24 cellular contexts compared by ENCODE assay signal in genomic region chr14:25396128-25396527, GRCh38.
DNase-seq lines count a peak whose midpoint lies in the region; ATAC-seq lines count a peak whose summit lies in the region.
"Had no signal": no experiment of that assay in that cellular context is flagged by ENCODE, and none has a peak within 500 bp of the region (broad histone marks: within the 10 kb centered on the region; RNA-seq: fewer than 3 reads in every experiment).

No MANE protein-coding gene starts in this region.

- intact Hi-C loops in activated T-helper 2 cell treated with anti-CD3 and anti-CD28 coated beads, Interferon-gamma antibody, Interleukin-2, Interleukin-4, amounts not matched to agents 10 μg/mL and 5 μg/mL and 100 μg/mL, durations not matched to agents 14 hours and 24 hours and 36 hours (cut with micrococcal nuclease), result loop anchor here (2.0 kb wide), 1 partner anchor 47 kb away; no protein-coding TSS in a partner anchor

- H3K36me3 Mint-ChIP-seq in activated T-helper 2 cell treated with anti-CD3 and anti-CD28 coated beads, Interferon-gamma antibody, Interleukin-2, Interleukin-4, amounts not matched to agents 10 μg/mL and 5 μg/mL and 100 μg/mL, durations not matched to agents 14 hours and 24 hours and 36 hours (ENCODE audit: low read depth), result no peaks in the 10 kb centered on the region
- H3K36me3 Mint-ChIP-seq: activated naive CD4-positive, alpha-beta T cell treated with anti-CD3 and anti-CD28 coated beads, Interleukin-2, amount 50 U/mL, for 24 hours; natural killer cell had no signal

- H3K9me3 ChIP-seq in mesodermal cell (ENCODE audit: control insufficient read depth, low read length), result no peaks in the 10 kb centered on the region
- H3K9me3 ChIP-seq: body of pancreas, ovary, SJCRH30 had no signal

- DNase-seq in activated T-helper 2 cell treated with anti-CD3 and anti-CD28 coated beads, Interferon-gamma antibody, Interleukin-2, Interleukin-4, amounts not matched to agents 10 μg/mL and 5 μg/mL and 100 μg/mL, durations not matched to agents 14 hours and 24 hours and 36 hours (ENCODE audit: low spot score), result no peak
- DNase-seq in NCI-H69 (lab: John Stamatoyannopoulos, UW) (no peak), SK-N-DZ (ENCODE audit: low spot score) (no peak), LoVo (ENCODE audit: low spot score) (no peak), inferior parietal cortex (ENCODE audit: extremely low spot score) (no peak)
- DNase-seq: activated CD4-positive, CD25-positive, alpha-beta regulatory T cell; activated T-cell treated with anti-CD3 and anti-CD28 coated beads, Interleukin-2, amount 50 U/mL, for 48 hours; body of pancreas; DND-41; KG1; natural killer cell; NCI-H1417 treated with DMSO at 0.1 percent for 48 hours; NCI-H2171; ovary; PC-9; SJCRH30; stimulated activated CD4-positive, alpha-beta T cell treated with anti-CD3 and anti-CD28 coated beads, Interleukin-2, amount 100 ng/mL, for 24 hours; trophoblast cell had no signal

- H3K4me1 Mint-ChIP-seq in activated T-helper 2 cell treated with anti-CD3 and anti-CD28 coated beads, Interferon-gamma antibody, Interleukin-2, Interleukin-4, amounts not matched to agents 10 μg/mL and 5 μg/mL and 100 μg/mL, durations not matched to agents 14 hours and 24 hours and 36 hours (ENCODE audit: low read depth), result peaks cover 12% of the 10 kb centered on the region
- H3K4me1 Mint-ChIP-seq: activated naive CD4-positive, alpha-beta T cell treated with anti-CD3 and anti-CD28 coated beads, Interleukin-2, amount 50 U/mL, for 24 hours had no signal

- H3K9me3 Mint-ChIP-seq in activated T-helper 2 cell treated with anti-CD3 and anti-CD28 coated beads, Interferon-gamma antibody, Interleukin-2, Interleukin-4, amounts not matched to agents 10 μg/mL and 5 μg/mL and 100 μg/mL, durations not matched to agents 14 hours and 24 hours and 36 hours, result peaks cover 7% of the 10 kb centered on the region
- H3K9me3 Mint-ChIP-seq: activated naive CD4-positive, alpha-beta T cell treated with anti-CD3 and anti-CD28 coated beads, Interleukin-2, amount 50 U/mL, for 24 hours; GM23338 had no signal

- 40% methylated on average over 1 of the region's 1 CpG; no CpG with 5 or more reads in 1 of the 2 experiments for WGBS in mesodermal cell (ENCODE audit: insufficient coverage in 2 of 2), 2 experiments

- peak overlapping the region; percentile 38 for H3K27ac Mint-ChIP-seq in activated T-helper 2 cell treated with anti-CD3 and anti-CD28 coated beads, Interferon-gamma antibody, Interleukin-2, Interleukin-4, amounts not matched to agents 10 μg/mL and 5 μg/mL and 100 μg/mL, durations not matched to agents 14 hours and 24 hours and 36 hours
- H3K27ac Mint-ChIP-seq: activated naive CD4-positive, alpha-beta T cell treated with anti-CD3 and anti-CD28 coated beads, Interleukin-2, amount 50 U/mL, for 24 hours; GM23338; natural killer cell; stimulated activated naive CD8-positive, alpha-beta T cell treated with anti-CD3 and anti-CD28 coated beads, Interleukin-15, Interleukin-2, amounts not matched to agents 100 ng/mL and 50 ng/mL, for 24 hours had no signal

- ATAC-seq in GM18870 (IDR thresholded peaks at IDR 0.05; ENCODE audit: unreplicated experiment) (peak; percentile 86), HG03159 (IDR thresholded peaks at IDR 0.05; ENCODE audit: unreplicated experiment) (peak; percentile 45)
- ATAC-seq: body of pancreas, GM23338, natural killer cell had no signal

- no peaks in the 10 kb centered on the region for H3K27me3 Mint-ChIP-seq in activated T-helper 2 cell treated with anti-CD3 and anti-CD28 coated beads, Interferon-gamma antibody, Interleukin-2, Interleukin-4, amounts not matched to agents 10 μg/mL and 5 μg/mL and 100 μg/mL, durations not matched to agents 14 hours and 24 hours and 36 hours (ENCODE audit: low read depth)

- H3K4me3 ChIP-seq in mesodermal cell (ENCODE audit: extremely low read depth, insufficient read depth, low read length, poor library complexity, severe bottlenecking), result no peak overlapping the region
- H3K4me3 ChIP-seq: body of pancreas, GM23338, ovary, PC-9, SJCRH30 had no signal

- peak overlapping the region; percentile 46 for H3K27ac ChIP-seq in mesodermal cell (ENCODE audit: low read depth, low read length, severe bottlenecking)
- H3K27ac ChIP-seq: body of pancreas, ovary, PC-9, SJCRH30 had no signal

- peaks cover 8% of the 10 kb centered on the region for H3K4me1 ChIP-seq in mesodermal cell (ENCODE audit: control insufficient read depth, insufficient read depth, low read length, poor library complexity, severe bottlenecking)
- H3K4me1 ChIP-seq: body of pancreas, SJCRH30 had no signal

- no peaks in the 10 kb centered on the region for H3K36me3 ChIP-seq in mesodermal cell (ENCODE audit: control insufficient read depth, insufficient read depth, low read length)
- H3K36me3 ChIP-seq: ovary, SJCRH30 had no signal

- H3K4me3 Mint-ChIP-seq in activated T-helper 2 cell treated with anti-CD3 and anti-CD28 coated beads, Interferon-gamma antibody, Interleukin-2, Interleukin-4, amounts not matched to agents 10 μg/mL and 5 μg/mL and 100 μg/mL, durations not matched to agents 14 hours and 24 hours and 36 hours (ENCODE audit: low read depth), result no peak overlapping the region
- H3K4me3 Mint-ChIP-seq: activated naive CD4-positive, alpha-beta T cell treated with anti-CD3 and anti-CD28 coated beads, Interleukin-2, amount 50 U/mL, for 24 hours; GM23338; natural killer cell; stimulated activated naive CD8-positive, alpha-beta T cell treated with anti-CD3 and anti-CD28 coated beads, Interleukin-15, Interleukin-2, amounts not matched to agents 100 ng/mL and 50 ng/mL, for 24 hours had no signal
